ENCODE assay signal across 8 cellular contexts in the genomic region with DNA sequence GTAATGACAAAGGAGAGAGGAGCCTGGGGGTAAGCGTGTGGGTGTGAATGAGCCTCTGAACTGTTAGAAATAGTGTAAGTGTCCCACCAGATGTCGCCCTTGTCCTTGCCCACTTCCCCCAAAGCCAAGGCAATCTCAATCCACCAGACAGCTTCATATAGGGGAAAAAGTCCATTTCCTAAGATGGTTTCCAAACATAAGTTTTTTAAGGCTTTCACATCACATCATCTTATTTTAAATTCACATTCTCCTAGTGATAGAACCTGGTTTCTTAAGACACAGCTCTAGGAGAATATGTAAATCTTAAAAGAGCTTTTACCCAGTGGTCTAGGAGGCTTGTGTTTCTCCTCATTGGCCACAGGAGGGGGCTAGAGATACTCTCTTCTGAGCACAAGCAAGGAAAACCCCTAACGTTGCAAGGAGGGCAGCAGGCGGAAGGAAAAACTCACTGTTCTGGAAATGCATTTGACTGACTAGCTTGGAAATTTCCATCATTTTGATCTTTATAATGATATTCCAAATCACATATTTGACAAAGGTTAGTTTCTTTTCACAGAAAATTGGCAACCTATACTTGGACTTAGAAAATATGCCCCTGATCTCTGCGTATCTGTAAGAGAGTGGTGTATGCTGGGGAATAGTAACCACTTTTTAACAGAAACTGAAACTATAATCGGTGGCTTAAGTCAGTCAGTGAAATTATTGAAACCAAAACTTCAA. TPM values are rescaled to one million over a fixed set of nuclear protein-coding genes. Genes with fewer than 3 reads are reported as not detected.
A peak's percentile ranks its signal among the peaks of the same experiment; 100 is the strongest.
DNase-seq lines count a peak whose midpoint lies in the region; ATAC-seq and TF ChIP-seq lines count a peak whose summit lies in the region.

No MANE protein-coding gene starts in this region.

- H3K9me3 Mint-ChIP-seq in memory B cell, result no peaks in the 10 kb centered on the region

- H3K4me1 Mint-ChIP-seq in memory B cell, result peaks cover 12% of the 10 kb centered on the region

- H3K27ac Mint-ChIP-seq in memory B cell, result peak overlapping the region; percentile 99

- peak overlapping the region; percentile 7 to 65 (median 48) for H3K4me3 ChIP-seq in dorsolateral prefrontal cortex

- no peaks in the 10 kb centered on the region for H3K27me3 Mint-ChIP-seq in memory B cell

- peak overlapping the region; percentile 90 for H3K4me3 Mint-ChIP-seq in memory B cell

- intact Hi-C loops in dorsolateral prefrontal cortex (cut with DNase I), result loop anchor here (2.0 to 10.0 kb wide), 2 partner anchors 80 to 314 kb away; a partner anchor contains a TSS

- peak overlapping the region in 25 of 59 donors; percentile 5 to 59 (median 34) for H3K27ac ChIP-seq in dorsolateral prefrontal cortex

- DNase-seq in C1 segment of cervical spinal cord (lab: John Stamatoyannopoulos, UW), result peak in 12 of 14 donors; percentile 8 to 49 (median 26)
- DNase-seq in GM19238 (ENCODE audit: insufficient read length, low spot score), result peak; percentile 22
- peak; percentile 84 for DNase-seq in NCI-H446 treated with DMSO at 0.1 percent for 48 hours (lab: John Stamatoyannopoulos, UW)
- DNase-seq in activated CD4-positive, alpha-beta T cell treated with anti-CD3 and anti-CD28 coated beads for 4 hours, result peak; percentile 74 to 83
- peak in 8 of 10 donors; percentile 30 to 66 (median 51) for DNase-seq in dorsolateral prefrontal cortex
- peak; percentile 71 to 85 for DNase-seq in memory B cell (ENCODE audit: low spot score in 2 of 2)
- peak; percentile 34 for DNase-seq in stimulated activated CD8-positive, alpha-beta memory T cell treated with anti-CD3 and anti-CD28 coated beads, Interleukin-12 subunit alpha, Interleukin-12 subunit beta, amount 100 ng/mL, for 4 hours (ENCODE audit: low read depth)

- TF ChIP-seq CTCF in dorsolateral prefrontal cortex (IDR thresholded peaks at IDR 0.05 in 54 of 56, conservative IDR thresholded peaks at IDR 0.05 in 2 of 56; ENCODE audit: low read depth in 1 of 56, partially characterized antibody in 56 of 56), result peak; percentile 77 to 99 (median 94)

- H3K36me3 Mint-ChIP-seq in memory B cell, result peaks cover 15% of the 10 kb centered on the region

- ATAC-seq in HG03378 (IDR thresholded peaks at IDR 0.05; ENCODE audit: unreplicated experiment) (peak; percentile 88), memory B cell (ENCODE audit: low read depth) (peak; percentile 84)

- no peaks in the 10 kb centered on the region for H3K27me3 ChIP-seq in dorsolateral prefrontal cortex

RNA-seq across cellular contexts. Expression of a gene that starts 51.9 kb away (rescaled TPM):
- total RNA-seq in dorsolateral prefrontal cortex, result 10 to 100 TPM in 1 of 120 experiments, 1 to 10 TPM in 114, under 1 TPM in 5; 0.43 to 13.7 (median 3.6) TPM

RNA-seq across cellular contexts. Expression of a gene that starts 52.0 kb away (rescaled TPM):
- total RNA-seq in dorsolateral prefrontal cortex, result 1 to 10 TPM in 17 of 120 experiments, under 1 TPM in 62, not detected in 41; 0.14 to 2.0 (median 0.50) TPM

Comparison
In these comparisons a context has a peak if more than half of its experiments do, and no peak if none do; other contexts are left out.
1. DNase-seq: peak in every context shown above with its lines; median percentile 84 in NCI-H446 treated with DMSO at 0.1 percent for 48 hours; 78 in activated CD4-positive, alpha-beta T cell treated with anti-CD3 and anti-CD28 coated beads for 4 hours; 78 in memory B cell; 51 in dorsolateral prefrontal cortex; 34 in stimulated activated CD8-positive, alpha-beta memory T cell treated with anti-CD3 and anti-CD28 coated beads, Interleukin-12 subunit alpha, Interleukin-12 subunit beta, amount 100 ng/mL, for 4 hours; 26 in C1 segment of cervical spinal cord; 22 in GM19238.